ENCODE assay signal across 22 cellular contexts in the genomic region with DNA sequence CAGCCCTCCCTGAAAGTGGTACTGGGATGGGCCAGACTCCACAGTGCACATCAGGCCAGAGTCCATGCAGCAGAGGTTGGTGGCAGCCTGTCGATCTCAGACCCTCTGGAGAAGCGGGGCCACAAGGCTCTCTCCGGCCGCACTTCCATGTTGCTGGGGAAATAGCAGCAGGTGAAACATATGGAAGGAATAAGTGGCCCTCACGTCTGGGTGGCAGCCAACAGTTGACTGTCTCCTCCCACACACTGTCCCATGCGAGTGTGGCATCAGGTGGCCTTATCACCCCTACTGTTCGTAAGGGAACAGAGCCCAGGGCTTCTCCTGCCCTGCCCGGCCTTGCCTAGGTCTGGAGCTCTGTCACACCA. TPM values are rescaled to one million over a fixed set of nuclear protein-coding genes. Genes with fewer than 3 reads are reported as not detected.
A peak's percentile ranks its signal among the peaks of the same experiment; 100 is the strongest.
DNase-seq lines count a peak whose midpoint lies in the region; ATAC-seq and TF ChIP-seq lines count a peak whose summit lies in the region.
"Had no signal": no experiment of that assay in that cellular context is flagged by ENCODE, and none has a peak within 500 bp of the region (broad histone marks: within the 10 kb centered on the region; RNA-seq: fewer than 3 reads in every experiment).

No MANE protein-coding gene starts in this region.

- intact Hi-C loops in CD4-positive, alpha-beta memory T cell (cut with micrococcal nuclease) = no loop called here
- intact Hi-C loops in left ventricle myocardium inferior (cut with micrococcal nuclease) = no loop called here

- H3K27me3 ChIP-seq in CD4-positive, alpha-beta memory T cell (ENCODE audit: insufficient read depth, low read length) = no peaks in the 10 kb centered on the region
- no peaks in the 10 kb centered on the region for H3K27me3 ChIP-seq in left ventricle myocardium inferior (ENCODE audit: low read depth)
- H3K27me3 ChIP-seq: Peyer's patch, stomach had no signal

- no peak for TF ChIP-seq CTCF in left ventricle myocardium inferior (IDR thresholded peaks at IDR 0.05; ENCODE audit: borderline replicate concordance)
- TF ChIP-seq CTCF in progenitor cell of endocrine pancreas (IDR thresholded peaks at IDR 0.05; ENCODE audit: unreplicated experiment) = no peak

- no peak for DNase-seq in CD4-positive, alpha-beta memory T cell
- DNase-seq in SHP77 (lab: John Stamatoyannopoulos, UW) (peak; percentile 44 to 63), left ventricle myocardium inferior (peak; percentile 26), progenitor cell of endocrine pancreas (ENCODE audit: low spot score, unreplicated experiment) (no peak), iPS-NIHi11 (ENCODE audit: low spot score) (no peak), amniotic stem cell (lab: John Stamatoyannopoulos, UW) (no peak), LoVo (ENCODE audit: low spot score) (no peak)
- DNase-seq: activated CD4-positive, alpha-beta T cell treated with anti-CD3 and anti-CD28 coated beads, Interleukin-2, amount 50 U/mL, for 48 hours; activated naive CD4-positive, alpha-beta T cell; activated T-cell treated with anti-CD3 and anti-CD28 coated beads for 4 hours; CD8-positive, alpha-beta memory T cell; H9; kidney; NCI-H1092; NCI-H2171; NCI-H82; stimulated activated CD4-positive, alpha-beta T cell treated with anti-CD3 and anti-CD28 coated beads, Interleukin-1b, Interleukin-23, amount 100 ng/mL, for 48 hours; stomach; SW 1271 had no signal

- H3K4me3 ChIP-seq in CD4-positive, alpha-beta memory T cell (ENCODE audit: low read length in 2 of 2) = no peak overlapping the region
- no peak overlapping the region for H3K4me3 ChIP-seq in left ventricle myocardium inferior
- H3K4me3 ChIP-seq: Peyer's patch, stomach had no signal

- POLR2A ChIA-PET in CD4-positive, alpha-beta memory T cell (lab: Charles Lee; ENCODE audit: partially characterized antibody) = interaction anchor here (1.0 kb wide), 1 partner anchor 58 kb away, joined by 4 read pairs; the partner anchor contains the start of gene FOSL2

- no peaks in the 10 kb centered on the region for H3K9me3 ChIP-seq in CD4-positive, alpha-beta memory T cell (ENCODE audit: control insufficient read depth in 1 of 2, low read length in 2 of 2)
- H3K9me3 ChIP-seq in left ventricle myocardium inferior (replicated peaks) = no peaks in the 10 kb centered on the region
- H3K9me3 ChIP-seq: Peyer's patch, stomach had no signal

- CTCF ChIA-PET in CD4-positive, alpha-beta memory T cell (lab: Charles Lee; ENCODE audit: partially characterized antibody) = no interaction called here

- H3K36me3 Mint-ChIP-seq in CD4-positive, alpha-beta memory T cell = peaks cover 3 to 14% of the 10 kb centered on the region in 2 donors
- H3K36me3 Mint-ChIP-seq in progenitor cell of endocrine pancreas (ENCODE audit: insufficient read depth) = peaks cover 7% of the 10 kb centered on the region

- no peak overlapping the region for H3K4me3 Mint-ChIP-seq in CD4-positive, alpha-beta memory T cell
- H3K4me3 Mint-ChIP-seq in progenitor cell of endocrine pancreas (ENCODE audit: low read depth) = no peak overlapping the region
- H3K4me3 Mint-ChIP-seq: H9 had no signal

- ATAC-seq in HG03097 (IDR thresholded peaks at IDR 0.05; ENCODE audit: low FRiP score, unreplicated experiment) = no peak

- H3K36me3 ChIP-seq in CD4-positive, alpha-beta memory T cell (ENCODE audit: insufficient read depth, low read length) = no peaks in the 10 kb centered on the region
- no peaks in the 10 kb centered on the region for H3K36me3 ChIP-seq in left ventricle myocardium inferior
- H3K36me3 ChIP-seq: Peyer's patch, stomach had no signal

- H3K27ac ChIP-seq in CD4-positive, alpha-beta memory T cell (ENCODE audit: low read depth, low read length) = no peak overlapping the region
- peak overlapping the region; percentile 96 for H3K27ac ChIP-seq in left ventricle myocardium inferior (replicated peaks)
- H3K27ac ChIP-seq: KMS-11, Peyer's patch had no signal

- peaks cover 4 to 16% (median 4%) of the 10 kb centered on the region in 4 donors for H3K4me1 Mint-ChIP-seq in CD4-positive, alpha-beta memory T cell
- H3K4me1 Mint-ChIP-seq in progenitor cell of endocrine pancreas (ENCODE audit: low read depth) = peaks cover 15% of the 10 kb centered on the region

- H3K4me1 ChIP-seq in CD4-positive, alpha-beta memory T cell (ENCODE audit: insufficient read depth, low read length) = no peaks in the 10 kb centered on the region
- peaks cover 71% of the 10 kb centered on the region for H3K4me1 ChIP-seq in left ventricle myocardium inferior

- H3K27ac Mint-ChIP-seq in CD4-positive, alpha-beta memory T cell = peak overlapping the region in 4 of 7 donors; percentile 13 to 70 (median 58)
- peak overlapping the region; percentile 29 for H3K27ac Mint-ChIP-seq in progenitor cell of endocrine pancreas

- no peaks in the 10 kb centered on the region for H3K9me3 Mint-ChIP-seq in CD4-positive, alpha-beta memory T cell
- no peaks in the 10 kb centered on the region for H3K9me3 Mint-ChIP-seq in progenitor cell of endocrine pancreas (ENCODE audit: low read depth)
- H3K9me3 Mint-ChIP-seq: CD8-positive, alpha-beta memory T cell; H9 had no signal

- H3K27me3 Mint-ChIP-seq in CD4-positive, alpha-beta memory T cell = no peaks in the 10 kb centered on the region
- peaks cover 4% of the 10 kb centered on the region for H3K27me3 Mint-ChIP-seq in progenitor cell of endocrine pancreas
- H3K27me3 Mint-ChIP-seq: CD8-positive, alpha-beta memory T cell had no signal

RNA-seq across cellular contexts. Expression of gene FOSL2, which starts 58.1 kb away (rescaled TPM):
- 1 to 10 TPM; 6.6 to 6.7 TPM for total RNA-seq in CD4-positive, alpha-beta memory T cell
- 1 to 10 TPM; 4.7 to 5.0 TPM for polyA plus RNA-seq in CD4-positive, alpha-beta memory T cell
- total RNA-seq in left ventricle myocardium inferior (50.2 TPM), progenitor cell of endocrine pancreas (38.4 and 42.5 TPM in 2 replicates)

Comparison
In these comparisons a context has a peak if more than half of its experiments do, and no peak if none do; other contexts are left out.
1. DNase-seq: peak in SHP77 (2 of 2) and left ventricle myocardium inferior (single experiment); none in CD4-positive, alpha-beta memory T cell (0 of 5), progenitor cell of endocrine pancreas (single experiment), iPS-NIHi11 (single experiment), amniotic stem cell (single experiment) and LoVo (single experiment).